ENCODE assay signal across 27 cellular contexts in the genomic region with DNA sequence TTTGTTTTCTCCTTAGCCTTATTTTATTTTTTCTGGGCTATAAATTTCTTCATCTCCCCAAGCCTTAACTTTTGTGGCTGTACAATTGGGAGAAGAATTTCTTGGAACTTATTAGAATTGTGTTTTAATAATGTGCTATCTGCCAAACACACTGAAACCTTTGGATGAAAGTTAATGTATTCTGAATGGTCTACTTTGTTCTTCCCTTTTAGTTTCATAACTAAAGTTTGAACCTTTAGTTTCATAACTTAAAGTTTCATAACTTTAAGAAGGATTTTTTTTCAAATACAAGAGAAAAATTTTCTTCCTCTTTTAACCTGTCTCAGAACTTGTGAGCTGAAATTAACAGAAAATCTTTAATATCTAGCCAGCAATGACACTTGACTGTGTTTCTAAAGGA.
DNase-seq lines count a peak whose midpoint lies in the region; ATAC-seq and TF ChIP-seq lines count a peak whose summit lies in the region.
"Had no signal": no experiment of that assay in that cellular context is flagged by ENCODE, and none has a peak within 500 bp of the region (broad histone marks: within the 10 kb centered on the region; RNA-seq: fewer than 3 reads in every experiment).

No MANE protein-coding gene starts in this region.

- DNase-seq in left ventricle myocardium superior (no peak), spleen (no peak), globus pallidus (ENCODE audit: low spot score) (no peak)
- no peak for DNase-seq in activated CD4-positive, CD25-positive, alpha-beta regulatory T cell treated with anti-CD3 and anti-CD28 coated beads, Interleukin-2, amount 50 U/mL, for 72 hours
- DNase-seq: activated CD4-positive, alpha-beta T cell treated with anti-CD3 and anti-CD28 coated beads, Interleukin-2, amount 10 ng/mL, durations not matched to agents 7 days and 5 days; activated gamma-delta T cell treated with Interleukin-2 at 50 U/mL for 16 hours; activated T-cell treated with anti-CD3 and anti-CD28 coated beads, Interleukin-2, amount 50 U/mL, for 4 hours; CD4-positive, CD25-positive, alpha-beta regulatory T cell; H7; hypothalamus; immature natural killer cell; NCI-H1417 treated with DMSO at 0.1 percent for 48 hours; NCI-H2081; NCI-H226; ovary; retina; stimulated activated CD4-positive, alpha-beta T cell treated with anti-CD3 and anti-CD28 coated beads, Interleukin-12 subunit alpha, Interleukin-12 subunit beta, amount 100 ng/mL, for 4 hours; stimulated activated CD4-positive, alpha-beta T cell treated with anti-CD3 and anti-CD28 coated beads, Interleukin-4, amount 100 ng/mL, for 1 hour; T-helper 9 cell; testis had no signal

- no peaks in the 10 kb centered on the region for H3K79me2 ChIP-seq in KMS-11 (ENCODE audit: insufficient read depth, low read depth)
- peaks cover 59% of the 10 kb centered on the region for H3K79me2 ChIP-seq in OCI-LY1 (ENCODE audit: insufficient read depth, low read length)

- H3K4me2 ChIP-seq in KMS-11: 0 out of 2 replicates have a peak overlapping the region, but pooled peaks have one; percentile 11
- peak overlapping the region; percentile 31; the same call in 1 of the 2 replicates for H3K4me2 ChIP-seq in OCI-LY1 (ENCODE audit: low read length)

- ATAC-seq in left ventricle myocardium superior (peak; percentile 33), HG02973 (IDR thresholded peaks at IDR 0.05; ENCODE audit: unreplicated experiment) (no peak)
- ATAC-seq: activated T-cell treated with anti-CD3 and anti-CD28 coated beads, Interleukin-2, amount 50 U/mL, for 4 hours; left lobe of liver; natural killer cell treated with Interleukin-12 subunit alpha and Interleukin-12 subunit beta and Interleukin-15 and Interleukin-18, amount 100 ng/mL, for 72 hours; stimulated activated effector memory CD8-positive, alpha-beta T cell treated with anti-CD3 and anti-CD28 coated beads, Interleukin-12 subunit alpha, Interleukin-12 subunit beta, amount 100 ng/mL, for 72 hours had no signal

- H3K36me3 ChIP-seq in KMS-11 (ENCODE audit: insufficient read depth) (no peaks in the 10 kb centered on the region), OCI-LY1 (ENCODE audit: insufficient read depth, low read length) (peaks cover 53% of the 10 kb centered on the region), spleen (peaks cover 0 to 6% (median 0%) of the 10 kb centered on the region in 6 donors)
- H3K36me3 ChIP-seq: ovary had no signal

- H3K9me3 ChIP-seq in OCI-LY1 (ENCODE audit: low read length) (peaks cover 2% of the 10 kb centered on the region; the same call in 1 of the 2 replicates), spleen (peaks cover 0 to 4% (median 0%) of the 10 kb centered on the region in 8 donors)
- H3K9me3 ChIP-seq: ovary, testis had no signal

- TF ChIP-seq POLR2A in spleen (IDR thresholded peaks at IDR 0.05): no peak

- H3K27ac ChIP-seq in KMS-11 (no peak overlapping the region), OCI-LY1 (ENCODE audit: low read depth, low read length, poor library complexity, severe bottlenecking) (peak overlapping the region; percentile 95), spleen (peak overlapping the region in 7 of 8 donors; percentile 1 to 80 (median 67))
- H3K27ac ChIP-seq: ovary, testis, VCaP had no signal

- TF ChIP-seq CTCF in KMS-11 (conservative IDR thresholded peaks at IDR 0.05; ENCODE audit: low read depth, low read length) (no peak), OCI-LY1 (IDR thresholded peaks at IDR 0.05; ENCODE audit: low read length) (no peak), spleen (IDR thresholded peaks at IDR 0.05 in 8 of 11, conservative IDR thresholded peaks at IDR 0.05 in 3 of 11) (no peak)

- no peaks in the 10 kb centered on the region for H3K9me2 ChIP-seq in OCI-LY1 (ENCODE audit: low read depth, low read length)

- intact Hi-C loops in left ventricle myocardium superior (cut with micrococcal nuclease): no loop called here
- intact Hi-C loops in spleen (cut with DNase I; ENCODE audit: low total_unique reads): no loop called here

- H3K9ac ChIP-seq in KMS-11 (no peak overlapping the region), OCI-LY1 (ENCODE audit: low read length) (peak overlapping the region; percentile 60)

- 0 out of 2 replicates have a peak, but pooled peaks cover 6% of the 10 kb centered on the region for H3F3A ChIP-seq in OCI-LY1 (ENCODE audit: insufficient read depth, low read length)

- peaks cover 21% of the 10 kb centered on the region for H3K4me1 ChIP-seq in KMS-11 (ENCODE audit: low read depth, poor library complexity, severe bottlenecking)
- H3K4me1 ChIP-seq in OCI-LY1 (ENCODE audit: insufficient read depth, low read length, severe bottlenecking): peaks cover 55% of the 10 kb centered on the region
- peaks cover 4 to 61% (median 38%) of the 10 kb centered on the region in 6 donors for H3K4me1 ChIP-seq in spleen

- H2AFZ ChIP-seq in KMS-11 (ENCODE audit: low read depth) (no peak overlapping the region), OCI-LY1 (ENCODE audit: low read length) (no peak overlapping the region)

- H3K27me3 ChIP-seq in KMS-11 (ENCODE audit: insufficient read depth, low read depth) (no peaks in the 10 kb centered on the region), OCI-LY1 (ENCODE audit: insufficient read depth, low read length) (no peaks in the 10 kb centered on the region), spleen (replicated peaks in 1 of 7) (no peaks in the 10 kb centered on the region)
- H3K27me3 ChIP-seq: ovary, testis had no signal

- no peak overlapping the region for H3K4me3 ChIP-seq in KMS-11 (IDR thresholded peaks at IDR 0.05; ENCODE audit: insufficient read depth, low read depth, low read length)
- H3K4me3 ChIP-seq in OCI-LY1 (ENCODE audit: low read depth, low read length, poor library complexity, severe bottlenecking): no peak overlapping the region
- no peak overlapping the region for H3K4me3 ChIP-seq in spleen
- H3K4me3 ChIP-seq: ovary, testis had no signal

- no peaks in the 10 kb centered on the region for H4K20me1 ChIP-seq in KMS-11 (ENCODE audit: insufficient read depth)
- no peaks in the 10 kb centered on the region for H4K20me1 ChIP-seq in OCI-LY1 (ENCODE audit: insufficient read depth, low read length)
